ENCODE assay signal across 12 cellular contexts in genomic region chr17:50637829-50638571, GRCh38. TPM values are rescaled to one million over a fixed set of nuclear protein-coding genes. Genes with fewer than 3 reads are reported as not detected.
DNase-seq lines count a peak whose midpoint lies in the region; ATAC-seq and TF ChIP-seq lines count a peak whose summit lies in the region.
"Had no signal": no experiment of that assay in that cellular context is flagged by ENCODE, and none has a peak within 500 bp of the region (broad histone marks: within the 10 kb centered on the region; RNA-seq: fewer than 3 reads in every experiment).

No MANE protein-coding gene starts in this region.

- intact Hi-C loops in ascending aorta (cut with DNase I) (loop anchor here (2.0 kb wide), 1 partner anchor 49 kb away; no protein-coding TSS in a partner anchor), left lung (cut with DNase I) (loop anchor here in 1 of 2 donors (10.0 kb wide), 1 partner anchor 47 kb away; no protein-coding TSS in a partner anchor), thyroid gland (cut with DNase I) (no loop called here), left colon (cut with DNase I, micrococcal nuclease) (loop anchor here in 1 of 2 donors (5.0 to 10.0 kb wide), 2 partner anchors 91 to 153 kb away; partner anchors contain the start of gene SPATA20)

- peak overlapping the region; percentile 65 to 72 for H3K27ac ChIP-seq in ascending aorta
- H3K27ac ChIP-seq in left lung: peak overlapping the region; percentile 60 to 66
- peak overlapping the region; percentile 42 to 89 (median 62) for H3K27ac ChIP-seq in thyroid gland
- H3K27ac ChIP-seq: 22Rv1 had no signal

- H3K4me1 ChIP-seq in ascending aorta (peaks cover 16 to 50% of the 10 kb centered on the region in 2 donors), left lung (peaks cover 36 to 79% of the 10 kb centered on the region in 2 donors), thyroid gland (peaks cover 40 to 59% of the 10 kb centered on the region in 2 donors)

- TF ChIP-seq POLR2A in thyroid gland (IDR thresholded peaks at IDR 0.05) (no peak), GM18505 (IDR thresholded peaks at IDR 0.05; ENCODE audit: borderline replicate concordance, extremely low read depth, insufficient read depth, insufficient read length) (no peak)

- no peak for ATAC-seq in left lung
- ATAC-seq in GM18505 (IDR thresholded peaks at IDR 0.05; ENCODE audit: unreplicated experiment): no peak
- ATAC-seq in left colon: no peak
- ATAC-seq in HG03520 (IDR thresholded peaks at IDR 0.05; ENCODE audit: unreplicated experiment): no peak
- ATAC-seq: activated CD4-positive, alpha-beta T cell treated with anti-CD3 and anti-CD28 coated beads for 36 hours; sciatic nerve had no signal

- H3K36me3 ChIP-seq in ascending aorta (no peaks in the 10 kb centered on the region), left lung (no peaks in the 10 kb centered on the region), thyroid gland (no peaks in the 10 kb centered on the region)

- 92 to 95% methylated on average over 6 to 7 of the region's 7 CpGs for WGBS in thyroid gland, 2 donors

- H3K9me3 ChIP-seq in ascending aorta (no peaks in the 10 kb centered on the region), left lung (no peaks in the 10 kb centered on the region), thyroid gland (no peaks in the 10 kb centered on the region)

- H3K27me3 ChIP-seq in ascending aorta (no peaks in the 10 kb centered on the region), left lung (peaks cover 0 to 39% of the 10 kb centered on the region in 2 donors), thyroid gland (no peaks in the 10 kb centered on the region)

- TF ChIP-seq CTCF in ascending aorta (IDR thresholded peaks at IDR 0.05): no peak
- no peak for TF ChIP-seq CTCF in left lung (IDR thresholded peaks at IDR 0.05)
- TF ChIP-seq CTCF in thyroid gland (IDR thresholded peaks at IDR 0.05): no peak

- no peak overlapping the region for H3K4me3 ChIP-seq in ascending aorta
- H3K4me3 ChIP-seq in left lung: no peak overlapping the region
- no peak overlapping the region for H3K4me3 ChIP-seq in thyroid gland (replicated peaks in 1 of 3)

- DNase-seq in DMS53 (lab: John Stamatoyannopoulos, UW) (peak; percentile 73), DMS53 treated with DMSO at 0.1 percent for 48 hours (lab: John Stamatoyannopoulos, UW; ENCODE audit: unreplicated experiment) (no peak), ascending aorta (ENCODE audit: low spot score in 2 of 2) (no peak), left lung (peak in 1 of 2 donors; percentile 21), thyroid gland (no peak), left colon (no peak)
- DNase-seq: activated CD4-positive, alpha-beta T cell treated with anti-CD3 and anti-CD28 coated beads for 36 hours; effector memory CD8-positive, alpha-beta T cell had no signal

RNA-seq across cellular contexts. Expression of gene ABCC3, which starts 3.3 kb away (rescaled TPM):
- total RNA-seq in ascending aorta: 30.2 TPM
- 100 to 1,000 TPM in 1 of 2 donors, 10 to 100 TPM in 1; 52.3 to 120 TPM for total RNA-seq in left lung
- 100 to 1,000 TPM in 2 of 4 donors, 10 to 100 TPM in 2; 51.0 to 189 (median 131) TPM for total RNA-seq in thyroid gland
- total RNA-seq in left colon: 100 to 1,000 TPM; 251 to 373 TPM
- total RNA-seq: activated CD4-positive, alpha-beta T cell treated with anti-CD3 and anti-CD28 coated beads for 36 hours had no signal
